Comparison of ENCODE assay signal across 15 cellular contexts in genomic region chr17:16371742-16372141, GRCh38. TPM values are rescaled to one million over a fixed set of nuclear protein-coding genes. Genes with fewer than 3 reads are reported as not detected.
A peak's percentile ranks its signal among the peaks of the same experiment; 100 is the strongest.
DNase-seq lines count a peak whose midpoint lies in the region; ATAC-seq and TF ChIP-seq lines count a peak whose summit lies in the region.
"Had no signal": no experiment of that assay in that cellular context is flagged by ENCODE, and none has a peak within 500 bp of the region (broad histone marks: within the 10 kb centered on the region; RNA-seq: fewer than 3 reads in every experiment).

No MANE protein-coding gene starts in this region.

- H3K27me3 ChIP-seq in sigmoid colon = no peaks in the 10 kb centered on the region
- no peaks in the 10 kb centered on the region for H3K27me3 ChIP-seq in MG63
- H3K27me3 ChIP-seq: esophagus muscularis mucosa had no signal

- 62 to 77% methylated on average over 5 of the region's 5 CpGs for WGBS in sigmoid colon, 2 donors

- DNase-seq in NCI-H748 (lab: John Stamatoyannopoulos, UW; ENCODE audit: unreplicated experiment) = peak; percentile 18
- DNase-seq in NCI-H748 treated with DMSO at 0.1 percent for 48 hours (lab: John Stamatoyannopoulos, UW) = no peak
- DNase-seq in NCI-H226 = peak; percentile 48
- DNase-seq in epithelial cell of esophagus (ENCODE audit: low read depth) = peak; percentile 88
- DNase-seq in sigmoid colon = peak; percentile 27
- DNase-seq in activated CD4-positive, CD25-positive, alpha-beta regulatory T cell treated with anti-CD3 and anti-CD28 coated beads, Interleukin-2, amount 50 U/mL, for 72 hours = no peak
- DNase-seq in MG63 = no peak
- DNase-seq: activated CD4-positive, alpha-beta T cell treated with anti-CD3 and anti-CD28 coated beads, Interleukin-2, amount 50 U/mL, for 4 hours; activated gamma-delta T cell treated with Interleukin-2 at 50 U/mL for 16 hours; DND-41; kidney glomerular epithelial cell; stimulated activated CD4-positive, alpha-beta T cell treated with anti-CD3 and anti-CD28 coated beads, Interleukin-15, amount 100 ng/mL, for 24 hours had no signal

- intact Hi-C loops in sigmoid colon (cut with DNase I) = no loop called here

- no peak overlapping the region for H3K27ac ChIP-seq in sigmoid colon
- H3K27ac ChIP-seq: A549, esophagus muscularis mucosa had no signal

- peaks cover 0 to 8% (median 3%) of the 10 kb centered on the region in 4 donors for H3K4me1 ChIP-seq in sigmoid colon

- no peak for ATAC-seq in HG03139 (IDR thresholded peaks at IDR 0.05; ENCODE audit: unreplicated experiment)

- no peak for TF ChIP-seq POLR2A in sigmoid colon (IDR thresholded peaks at IDR 0.05)

- TF ChIP-seq CTCF in epithelial cell of esophagus (IDR thresholded peaks at IDR 0.05; ENCODE audit: insufficient read depth, low read depth, low read length, missing control alignments) (no peak), sigmoid colon (IDR thresholded peaks at IDR 0.05) (no peak)

- H3K4me3 ChIP-seq in epithelial cell of esophagus (ENCODE audit: low read length) (no peak overlapping the region), sigmoid colon (no peak overlapping the region), MG63 (no peak overlapping the region)
- H3K4me3 ChIP-seq: A549, esophagus muscularis mucosa had no signal

- no peaks in the 10 kb centered on the region for H3K9me3 ChIP-seq in sigmoid colon
- H3K9me3 ChIP-seq in MG63 = no peaks in the 10 kb centered on the region
- H3K9me3 ChIP-seq: A549, esophagus muscularis mucosa had no signal

- TF ChIP-seq EP300 in sigmoid colon (IDR thresholded peaks at IDR 0.05) = no peak

- H3K36me3 ChIP-seq in sigmoid colon (no peaks in the 10 kb centered on the region), MG63 (no peaks in the 10 kb centered on the region)
- H3K36me3 ChIP-seq: esophagus muscularis mucosa had no signal

RNA-seq across cellular contexts. Expression of gene UBB, which starts 9.1 kb away (rescaled TPM):
- 1,000 to 10,000 TPM in 3 of 4 donors, 100 to 1,000 TPM in 1; 892 to 1,272 (median 1,168) TPM for total RNA-seq in sigmoid colon
- 1,000 to 10,000 TPM in 2 of 3 donors, 100 to 1,000 TPM in 1; 939 to 2,667 (median 2,288) TPM for polyA plus RNA-seq in sigmoid colon
- total RNA-seq in MG63 (2014; rRNA removed; shearing (Covaris generic); ENCODE audit: low replicate concordance) = 957 and 1,097 TPM in 2 replicates

RNA-seq across cellular contexts. Expression of gene CENPV, which starts 18.5 kb away (rescaled TPM):
- total RNA-seq in sigmoid colon = 10 to 100 TPM; 12.8 to 23.8 (median 18.2) TPM
- polyA plus RNA-seq in sigmoid colon = 10 to 100 TPM; 42.3 to 62.5 (median 57.6) TPM
- total RNA-seq in MG63 (2014; rRNA removed; shearing (Covaris generic); ENCODE audit: low replicate concordance) = 52.5 and 70.5 TPM in 2 replicates

RNA-seq across cellular contexts. Expression of gene TRPV2, which starts 43.6 kb away (rescaled TPM):
- 10 to 100 TPM in 2 of 4 donors, 1 to 10 TPM in 2; 9.1 to 14.0 (median 10.6) TPM for total RNA-seq in sigmoid colon
- 10 to 100 TPM in 1 of 3 donors, 1 to 10 TPM in 2; 3.7 to 13.4 (median 5.4) TPM for polyA plus RNA-seq in sigmoid colon
- total RNA-seq in MG63 (2014; rRNA removed; shearing (Covaris generic); ENCODE audit: low replicate concordance) = 0.05 and 0.30 TPM in 2 replicates

Comparison
In these comparisons a context has a peak if more than half of its experiments do, and no peak if none do; other contexts are left out.
1. DNase-seq: peak in NCI-H748 (single experiment), NCI-H226 (single experiment), epithelial cell of esophagus (single experiment) and sigmoid colon (single experiment); none in NCI-H748 treated with DMSO at 0.1 percent for 48 hours (single experiment), activated CD4-positive, CD25-positive, alpha-beta regulatory T cell treated with anti-CD3 and anti-CD28 coated beads, Interleukin-2, amount 50 U/mL, for 72 hours (single experiment) and MG63 (single experiment).